In genomic region chr4:35463251-35463952, GRCh38 we compare ENCODE assay signal across 28 cellular contexts.
A peak's percentile ranks its signal among the peaks of the same experiment; 100 is the strongest.
DNase-seq lines count a peak whose midpoint lies in the region; ATAC-seq and TF ChIP-seq lines count a peak whose summit lies in the region.
"Had no signal": no experiment of that assay in that cellular context is flagged by ENCODE, and none has a peak within 500 bp of the region (broad histone marks: within the 10 kb centered on the region; RNA-seq: fewer than 3 reads in every experiment).

No MANE protein-coding gene starts in this region.

- H3K4me3 ChIP-seq in ascending aorta = no peak overlapping the region
- H3K4me3 ChIP-seq: A549, gastrocnemius medialis, left lung, SJSA1, transverse colon had no signal

- TF ChIP-seq CTCF in VCaP (conservative IDR thresholded peaks at IDR 0.05) (0 out of 2 replicates have a peak, but pooled peaks have one; percentile 13), ascending aorta (IDR thresholded peaks at IDR 0.05) (no peak)

- H3K27ac ChIP-seq in VCaP (no peak overlapping the region), temporal lobe (ENCODE audit: low read depth, low read length) (peak overlapping the region; percentile 45), ascending aorta (no peak overlapping the region)
- H3K27ac ChIP-seq: A549, gastrocnemius medialis, left lung, SJSA1, transverse colon had no signal

- intact Hi-C loops in ascending aorta (cut with DNase I) = no loop called here
- intact Hi-C loops in activated naive CD4-positive, alpha-beta T cell treated with anti-CD3 and anti-CD28 coated beads for 36 hours (cut with micrococcal nuclease) = no loop called here

- H3K36me3 ChIP-seq in ascending aorta = no peaks in the 10 kb centered on the region
- H3K36me3 ChIP-seq: BE2C, gastrocnemius medialis, left lung, SJSA1, transverse colon had no signal

- H3K9me3 ChIP-seq in ascending aorta = no peaks in the 10 kb centered on the region
- H3K9me3 ChIP-seq: A549, BE2C, SJSA1 had no signal

- ATAC-seq in HG02884 (IDR thresholded peaks at IDR 0.05; ENCODE audit: unreplicated experiment) = no peak
- ATAC-seq: A549; gastrocnemius medialis; HepG2; left lung; naive thymus-derived CD4-positive, alpha-beta T cell had no signal

- peaks cover 11% of the 10 kb centered on the region for H3K9me3 Mint-ChIP-seq in activated naive CD4-positive, alpha-beta T cell treated with anti-CD3 and anti-CD28 coated beads for 36 hours

- no peak overlapping the region for H3K4me3 Mint-ChIP-seq in activated naive CD4-positive, alpha-beta T cell treated with anti-CD3 and anti-CD28 coated beads for 36 hours
- H3K4me3 Mint-ChIP-seq: activated CD4-positive, alpha-beta memory T cell treated with anti-CD3 and anti-CD28 coated beads for 36 hours; activated naive CD8-positive, alpha-beta T cell; mesothelial cell of epicardium; naive thymus-derived CD4-positive, alpha-beta T cell had no signal

- no peak overlapping the region for H3K27ac Mint-ChIP-seq in activated naive CD4-positive, alpha-beta T cell treated with anti-CD3 and anti-CD28 coated beads for 36 hours
- H3K27ac Mint-ChIP-seq: activated CD4-positive, alpha-beta memory T cell treated with anti-CD3 and anti-CD28 coated beads for 36 hours; activated naive CD8-positive, alpha-beta T cell; activated T-helper 2 cell treated with anti-CD3 and anti-CD28 coated beads, Interferon-gamma antibody, Interleukin-2, Interleukin-4, amounts not matched to agents 10 μg/mL and 5 μg/mL and 100 μg/mL, durations not matched to agents 14 hours and 24 hours and 36 hours; mesothelial cell of epicardium; naive thymus-derived CD4-positive, alpha-beta T cell had no signal

- H3K4me1 Mint-ChIP-seq in activated naive CD4-positive, alpha-beta T cell treated with anti-CD3 and anti-CD28 coated beads for 36 hours (ENCODE audit: low read depth) = no peaks in the 10 kb centered on the region
- H3K4me1 Mint-ChIP-seq: naive thymus-derived CD4-positive, alpha-beta T cell had no signal

- H3K4me1 ChIP-seq in ascending aorta = no peaks in the 10 kb centered on the region
- H3K4me1 ChIP-seq: A549, BE2C, gastrocnemius medialis, left lung, SJSA1, transverse colon had no signal

- H3K36me3 Mint-ChIP-seq in activated naive CD4-positive, alpha-beta T cell treated with anti-CD3 and anti-CD28 coated beads for 36 hours (ENCODE audit: low read depth) = no peaks in the 10 kb centered on the region
- H3K36me3 Mint-ChIP-seq: activated CD4-positive, alpha-beta memory T cell treated with anti-CD3 and anti-CD28 coated beads for 36 hours; activated naive CD8-positive, alpha-beta T cell; naive thymus-derived CD4-positive, alpha-beta T cell had no signal

- H3K27me3 ChIP-seq in ascending aorta = no peaks in the 10 kb centered on the region
- H3K27me3 ChIP-seq: BE2C, gastrocnemius medialis, left lung, SJSA1, transverse colon had no signal

- CTCF ChIA-PET in activated naive CD4-positive, alpha-beta T cell treated with anti-CD3 and anti-CD28 coated beads for 36 hours (lab: Charles Lee) = no interaction called here

- DNase-seq in NCI-H748 (lab: John Stamatoyannopoulos, UW; ENCODE audit: unreplicated experiment) (peak; percentile 22), NCI-H748 treated with DMSO at 0.1 percent for 48 hours (lab: John Stamatoyannopoulos, UW) (no peak), iPS-NIHi11 (ENCODE audit: low spot score) (peak; percentile 15), ascending aorta (ENCODE audit: low spot score in 2 of 2) (no peak)
- no peak for DNase-seq in activated naive CD4-positive, alpha-beta T cell treated with anti-CD3 and anti-CD28 coated beads for 36 hours
- DNase-seq: activated CD4-positive, alpha-beta memory T cell treated with anti-CD3 and anti-CD28 coated beads for 36 hours; activated CD4-positive, CD25-positive, alpha-beta regulatory T cell treated with anti-CD3 and anti-CD28 coated beads, Interleukin-2, amount 50 U/mL, for 72 hours; aorta; BE2C; dermis blood vessel endothelial cell; gastrocnemius medialis; hippocampal formation; Kasumi-1; naive thymus-derived CD4-positive, alpha-beta T cell; NCI-H146; NCI-H510A treated with DMSO at 0.1 percent for 48 hours; T-helper 1 cell; transverse colon had no signal

- no peaks in the 10 kb centered on the region for H3K27me3 Mint-ChIP-seq in activated naive CD4-positive, alpha-beta T cell treated with anti-CD3 and anti-CD28 coated beads for 36 hours (ENCODE audit: low read depth)
- H3K27me3 Mint-ChIP-seq: activated CD4-positive, alpha-beta memory T cell treated with anti-CD3 and anti-CD28 coated beads for 36 hours; activated naive CD8-positive, alpha-beta T cell; naive thymus-derived CD4-positive, alpha-beta T cell had no signal

Comparison
In these comparisons a context has a peak if more than half of its experiments do, and no peak if none do; other contexts are left out.
1. DNase-seq: peak in NCI-H748 (single experiment) and iPS-NIHi11 (single experiment); none in NCI-H748 treated with DMSO at 0.1 percent for 48 hours (single experiment), ascending aorta (0 of 2) and activated naive CD4-positive, alpha-beta T cell treated with anti-CD3 and anti-CD28 coated beads for 36 hours (single experiment).